In the genomic region with DNA sequence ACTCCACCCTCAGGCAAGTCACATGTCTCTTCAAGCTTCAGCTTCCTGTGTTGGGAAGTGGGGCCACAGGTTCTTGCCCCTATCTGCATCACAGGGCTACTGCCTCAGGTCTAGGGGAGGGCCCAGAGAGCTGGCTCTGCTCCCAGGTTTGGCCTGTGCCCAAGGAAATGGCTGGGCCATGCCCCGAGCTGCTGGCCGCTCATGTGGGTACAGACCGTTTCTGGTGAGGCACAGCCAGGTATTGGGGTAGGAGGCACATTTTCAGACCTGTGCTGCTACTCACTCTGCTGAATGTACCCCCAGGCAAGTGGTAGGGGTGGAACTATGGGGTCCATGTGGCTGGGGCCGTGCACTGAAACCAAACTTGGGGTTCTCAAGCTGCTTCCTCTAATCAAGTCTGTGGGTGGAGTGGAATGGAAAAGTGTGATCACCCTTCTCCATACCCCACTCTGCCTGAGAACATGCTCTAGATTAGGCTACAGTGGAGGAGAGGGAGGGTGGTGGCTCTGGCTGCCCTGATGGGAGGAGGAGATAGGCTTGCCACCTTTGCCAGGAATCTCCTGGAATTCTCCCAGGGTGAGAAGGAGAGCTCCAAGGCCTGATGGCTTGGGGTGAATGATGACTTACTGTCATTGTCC, we compare ENCODE assay signal across 15 cellular contexts. TPM values are rescaled to one million over a fixed set of nuclear protein-coding genes. Genes with fewer than 3 reads are reported as not detected.
DNase-seq lines count a peak whose midpoint lies in the region; ATAC-seq, FAIRE-seq and TF ChIP-seq lines count a peak whose summit lies in the region.
"Had no signal": no experiment of that assay in that cellular context is flagged by ENCODE, and none has a peak within 500 bp of the region (broad histone marks: within the 10 kb centered on the region; RNA-seq: fewer than 3 reads in every experiment).

No MANE protein-coding gene starts in this region.

- no peak overlapping the region for H3K27ac Mint-ChIP-seq in activated CD8-positive, alpha-beta memory T cell treated with anti-CD3 and anti-CD28 coated beads, Interleukin-2, amount 10 ng/mL, durations not matched to agents 7 days and 5 days
- no peak overlapping the region for H3K27ac Mint-ChIP-seq in CD8-positive, alpha-beta T cell
- H3K27ac Mint-ChIP-seq in mesothelial cell of epicardium: no peak overlapping the region
- H3K27ac Mint-ChIP-seq: progenitor cell of endocrine pancreas; stimulated activated memory B cell treated with anti-CD40 and anti-IgM and Interleukin-4, amounts not matched to agents 10 μg/mL and 1 μg/mL and 100 μg/mL, for 72 hours had no signal

- DNase-seq in BE2C (peak; percentile 52), HPDE6-E6E7 (ENCODE audit: extremely low spot score) (peak; percentile 44), astrocyte of the hippocampus (ENCODE audit: low read depth, low spot score) (peak; percentile 43), HepG2 (ENCODE audit: low spot score) (no peak), sigmoid colon (no peak), mesothelial cell of epicardium (ENCODE audit: low spot score in 2 of 2, unreplicated experiment in 2 of 2) (no peak)
- DNase-seq in activated CD8-positive, alpha-beta memory T cell treated with anti-CD3 and anti-CD28 coated beads, Interleukin-2, amount 10 ng/mL, durations not matched to agents 7 days and 5 days: no peak
- no peak for DNase-seq in CD8-positive, alpha-beta T cell
- DNase-seq: GOT3; NCI-H748 treated with DMSO at 0.1 percent for 48 hours; stimulated activated CD4-positive, alpha-beta T cell treated with anti-CD3 and anti-CD28 coated beads, Interleukin-4, amount 100 ng/mL, for 24 hours had no signal

- H3K9me3 ChIP-seq in BE2C (no peaks in the 10 kb centered on the region), HepG2 (ENCODE audit: low read length) (no peaks in the 10 kb centered on the region), sigmoid colon (no peaks in the 10 kb centered on the region)
- no peaks in the 10 kb centered on the region for H3K9me3 ChIP-seq in CD8-positive, alpha-beta T cell (ENCODE audit: low read length)
- H3K9me3 ChIP-seq: BLaER1 treated with 17β-estradiol and CSF1 and Interleukin-3, amounts not matched to agents 10 nM and 100 nM had no signal

- H3K36me3 ChIP-seq in BE2C (no peaks in the 10 kb centered on the region), HepG2 (replicated peaks in 1 of 2; ENCODE audit: control insufficient read depth in 1 of 2, insufficient read depth in 2 of 2, low read length in 2 of 2) (no peaks in the 10 kb centered on the region), sigmoid colon (no peaks in the 10 kb centered on the region)
- no peaks in the 10 kb centered on the region for H3K36me3 ChIP-seq in CD8-positive, alpha-beta T cell (ENCODE audit: insufficient read depth, low read length)
- H3K36me3 ChIP-seq: BLaER1 treated with 17β-estradiol and CSF1 and Interleukin-3, amounts not matched to agents 10 nM and 100 nM had no signal

- intact Hi-C loops in HepG2 (cut with micrococcal nuclease; ENCODE audit: unreplicated experiment): loop anchor here (5.0 kb wide), 1 partner anchor 191 kb away; no protein-coding TSS in a partner anchor
- intact Hi-C loops in sigmoid colon (cut with DNase I): loop anchor here (5.0 to 10.0 kb wide), 5 partner anchors 84 to 584 kb away; a partner anchor contains a TSS
- intact Hi-C loops in CD8-positive, alpha-beta T cell (cut with DNase I, micrococcal nuclease): loop anchor here in 1 of 2 experiments (5.0 kb wide), 2 partner anchors 191 to 1546 kb away; no protein-coding TSS in a partner anchor

- 0% methylated on average over 1 of the region's 4 CpGs for WGBS in HepG2 (ENCODE audit: low lambda C conversion rate)
- WGBS in sigmoid colon, 2 donors: 14 to 45% methylated on average over 4 of the region's 4 CpGs

- no peak for FAIRE-seq in HepG2 (lab: Jason Lieb, UNC)

- TF ChIP-seq RAD21 in HepG2 (CRISPR knock-in tag; IDR thresholded peaks at IDR 0.05): no peak

- POLR2A ChIA-PET in HepG2 (lab: Yijun Ruan, JAX): interaction anchor here (1.9 kb wide), 1 partner anchor 17 kb away, joined by 5 read pairs; a partner anchor contains a TSS
- POLR2A ChIA-PET in CD8-positive, alpha-beta T cell (lab: Charles Lee): interaction anchor here (0.8 to 1.5 kb wide), 2 partner anchors 9 to 68 kb away, joined by 3 to 4 read pairs; no protein-coding TSS in a partner anchor

- peaks cover 49% of the 10 kb centered on the region for H3K27me3 Mint-ChIP-seq in activated CD8-positive, alpha-beta memory T cell treated with anti-CD3 and anti-CD28 coated beads, Interleukin-2, amount 10 ng/mL, durations not matched to agents 7 days and 5 days
- peaks cover 46% of the 10 kb centered on the region for H3K27me3 Mint-ChIP-seq in CD8-positive, alpha-beta T cell (ENCODE audit: low read depth)
- peaks cover 48% of the 10 kb centered on the region for H3K27me3 Mint-ChIP-seq in mesothelial cell of epicardium (ENCODE audit: low read depth)

- H3K4me1 Mint-ChIP-seq in activated CD8-positive, alpha-beta memory T cell treated with anti-CD3 and anti-CD28 coated beads, Interleukin-2, amount 10 ng/mL, durations not matched to agents 7 days and 5 days: peaks cover 8% of the 10 kb centered on the region
- H3K4me1 Mint-ChIP-seq in CD8-positive, alpha-beta T cell (ENCODE audit: low read depth): peaks cover 7% of the 10 kb centered on the region
- peaks cover 12% of the 10 kb centered on the region for H3K4me1 Mint-ChIP-seq in mesothelial cell of epicardium

- H3K4me3 ChIP-seq in BE2C (ENCODE audit: low read depth, low read length): no peak overlapping the region
- no peak overlapping the region for H3K4me3 ChIP-seq in HepG2 (replicated peaks in 1 of 3; ENCODE audit: insufficient read depth in 1 of 3, low read depth in 2 of 3, low read length in 3 of 3)
- H3K4me3 ChIP-seq in sigmoid colon: no peak overlapping the region
- H3K4me3 ChIP-seq in CD8-positive, alpha-beta T cell (ENCODE audit: low read depth, low read length): no peak overlapping the region
- H3K4me3 ChIP-seq: BLaER1 treated with 17β-estradiol and CSF1 and Interleukin-3, amounts not matched to agents 10 nM and 100 nM had no signal

- TF ChIP-seq CTCF in BE2C (IDR thresholded peaks at IDR 0.05; ENCODE audit: low read depth, low read length) (no peak), HepG2 (CRISPR knock-in tag; IDR thresholded peaks at IDR 0.05) (no peak), sigmoid colon (IDR thresholded peaks at IDR 0.05) (no peak), mesothelial cell of epicardium (IDR thresholded peaks at IDR 0.05; ENCODE audit: unreplicated experiment) (no peak)
- TF ChIP-seq CTCF in CD8-positive, alpha-beta T cell (IDR thresholded peaks at IDR 0.05): no peak

- ATAC-seq in HepG2: peak; percentile 4; the same call in 1 of the 3 replicates
- ATAC-seq in activated CD8-positive, alpha-beta memory T cell treated with anti-CD3 and anti-CD28 coated beads, Interleukin-2, amount 10 ng/mL, durations not matched to agents 7 days and 5 days: no peak
- ATAC-seq in CD8-positive, alpha-beta T cell: no peak

- no peak overlapping the region for H3K9ac ChIP-seq in HepG2 (ENCODE audit: insufficient read depth, low read depth, low read length)
- H3K9ac ChIP-seq: BLaER1 treated with 17β-estradiol and CSF1 and Interleukin-3, amounts not matched to agents 10 nM and 100 nM had no signal

- H3K4me2 ChIP-seq in HepG2 (ENCODE audit: low read depth, low read length): no peak overlapping the region
- H3K4me2 ChIP-seq: BLaER1 treated with 17β-estradiol and CSF1 and Interleukin-3, amounts not matched to agents 10 nM and 100 nM had no signal

- no peaks in the 10 kb centered on the region for H3K36me3 Mint-ChIP-seq in activated CD8-positive, alpha-beta memory T cell treated with anti-CD3 and anti-CD28 coated beads, Interleukin-2, amount 10 ng/mL, durations not matched to agents 7 days and 5 days
- no peaks in the 10 kb centered on the region for H3K36me3 Mint-ChIP-seq in CD8-positive, alpha-beta T cell
- H3K36me3 Mint-ChIP-seq in mesothelial cell of epicardium: no peaks in the 10 kb centered on the region
- H3K36me3 Mint-ChIP-seq: stimulated activated memory B cell treated with anti-CD40 and anti-IgM and Interleukin-4, amounts not matched to agents 10 μg/mL and 1 μg/mL and 100 μg/mL, for 72 hours had no signal

- CTCF ChIA-PET in HepG2 (lab: Yijun Ruan, JAX; ENCODE audit: low intra/inter-chr PET ratio, low total read pairs): interaction anchor here (1.7 to 2.8 kb wide), 2 partner anchors 16 to 135 kb away, joined by 3 to 54 read pairs; no protein-coding TSS in a partner anchor
- CTCF ChIA-PET in activated CD8-positive, alpha-beta memory T cell treated with anti-CD3 and anti-CD28 coated beads, Interleukin-2, amount 10 ng/mL, durations not matched to agents 7 days and 5 days (lab: Charles Lee): interaction anchor here (1.1 to 7.6 kb wide), 17 partner anchors 9 to 475 kb away, joined by 3 to 58 read pairs (median 6); a partner anchor contains a TSS
- CTCF ChIA-PET in CD8-positive, alpha-beta T cell (lab: Charles Lee): interaction anchor here (0.6 to 4.7 kb wide), 29 partner anchors 9 to 749 kb away, joined by 3 to 69 read pairs (median 8); a partner anchor contains a TSS

- no peak for TF ChIP-seq EP300 in HepG2 (IDR thresholded peaks at IDR 0.05; ENCODE audit: low read depth in 2 of 2, low read length in 2 of 2)
- TF ChIP-seq EP300 in HepG2 (CRISPR knock-in tag; IDR thresholded peaks at IDR 0.05; ENCODE audit: borderline replicate concordance): no peak
- no peak for TF ChIP-seq EP300 in sigmoid colon (IDR thresholded peaks at IDR 0.05)

- no peaks in the 10 kb centered on the region for H4K20me1 ChIP-seq in HepG2 (ENCODE audit: insufficient read depth, low read length)

- H3K4me1 ChIP-seq in BE2C (peaks cover 9% of the 10 kb centered on the region), HepG2 (ENCODE audit: insufficient read depth, low read length) (peaks cover 21% of the 10 kb centered on the region), sigmoid colon (peaks cover 0 to 20% (median 13%) of the 10 kb centered on the region in 4 donors)
- peaks cover 7% of the 10 kb centered on the region for H3K4me1 ChIP-seq in CD8-positive, alpha-beta T cell (ENCODE audit: insufficient read depth, low read length)

- H3K27me3 ChIP-seq in BE2C (no peaks in the 10 kb centered on the region), HepG2 (ENCODE audit: control insufficient read depth in 1 of 2, insufficient read depth in 2 of 2, low read length in 2 of 2) (peaks cover 3 to 68% of the 10 kb centered on the region in 2 experiments; a peak in 4 of 5 replicates), sigmoid colon (peaks cover 24 to 79% (median 53%) of the 10 kb centered on the region in 3 donors)
- peaks cover 17% of the 10 kb centered on the region for H3K27me3 ChIP-seq in CD8-positive, alpha-beta T cell (ENCODE audit: insufficient read depth, low read length)

- H3K27ac ChIP-seq in HepG2 (ENCODE audit: extremely low read length, insufficient read depth, low read length) (no peak overlapping the region), sigmoid colon (no peak overlapping the region)
- no peak overlapping the region for H3K27ac ChIP-seq in CD8-positive, alpha-beta T cell (ENCODE audit: low read depth, low read length)
- H3K27ac ChIP-seq: BLaER1 treated with 17β-estradiol and CSF1 and Interleukin-3, amounts not matched to agents 10 nM and 100 nM had no signal

- in situ Hi-C loops in HepG2 (cut with HindIII; ENCODE audit: extremely low pct_ligation_motif_present, low pct_unique_long_range_greater_than_20kb): loop anchor here (5.0 to 25.0 kb wide), 3 partner anchors 136 to 436 kb away; no protein-coding TSS in a partner anchor

- no TSS peak for BruUV-seq in HepG2 (replicated peaks; lab: Mats Ljungman, UMichigan)

- H3K4me3 Mint-ChIP-seq in activated CD8-positive, alpha-beta memory T cell treated with anti-CD3 and anti-CD28 coated beads, Interleukin-2, amount 10 ng/mL, durations not matched to agents 7 days and 5 days: no peak overlapping the region
- H3K4me3 Mint-ChIP-seq in CD8-positive, alpha-beta T cell: no peak overlapping the region
- H3K4me3 Mint-ChIP-seq in mesothelial cell of epicardium: no peak overlapping the region
- H3K4me3 Mint-ChIP-seq: stimulated activated memory B cell treated with anti-CD40 and anti-IgM and Interleukin-4, amounts not matched to agents 10 μg/mL and 1 μg/mL and 100 μg/mL, for 72 hours had no signal

- no peaks in the 10 kb centered on the region for H3K9me3 Mint-ChIP-seq in activated CD8-positive, alpha-beta memory T cell treated with anti-CD3 and anti-CD28 coated beads, Interleukin-2, amount 10 ng/mL, durations not matched to agents 7 days and 5 days (ENCODE audit: low read depth)
- H3K9me3 Mint-ChIP-seq in CD8-positive, alpha-beta T cell: no peaks in the 10 kb centered on the region
- no peaks in the 10 kb centered on the region for H3K9me3 Mint-ChIP-seq in mesothelial cell of epicardium
- H3K9me3 Mint-ChIP-seq: stimulated activated memory B cell treated with anti-CD40 and anti-IgM and Interleukin-4, amounts not matched to agents 10 μg/mL and 1 μg/mL and 100 μg/mL, for 72 hours had no signal

- no peaks in the 10 kb centered on the region for H3K79me2 ChIP-seq in HepG2 (ENCODE audit: insufficient read depth, low read length)

- no peak overlapping the region for H2AFZ ChIP-seq in HepG2 (ENCODE audit: low read length)

- TF ChIP-seq POLR2A in HepG2 (IDR thresholded peaks at IDR 0.05; ENCODE audit: insufficient read depth in 1 of 2, low read depth in 2 of 2, low read length in 2 of 2) (no peak), sigmoid colon (IDR thresholded peaks at IDR 0.05) (no peak)

RNA-seq across cellular contexts. Expression of a gene that starts 4.6 kb away (rescaled TPM):
- polyA plus RNA-seq in BE2C (2012; ENCODE audit: insufficient read depth, insufficient read length, low read depth): 0.17 TPM
- total RNA-seq in HepG2 (2016; rRNA removed; fragmentation: Illumina TruSeq; extraction: Trizol) (not detected in 2 replicates), sigmoid colon (not detected), mesothelial cell of epicardium (0.09 to 0.20 TPM (median 0.11 TPM) in 3 replicates)
- total RNA-seq in HepG2 (2016; cell fraction: cytosol; rRNA removed; fragmentation: Illumina TruSeq; extraction: Trizol; ENCODE audit: low read depth): not detected in 2 replicates
- total RNA-seq in HepG2 (2016; cell fraction: insoluble cytoplasmic fraction; rRNA removed; fragmentation: Illumina TruSeq; extraction: Trizol): not detected in 2 replicates
- total RNA-seq in HepG2 (2016; cell fraction: membrane; rRNA removed; fragmentation: Illumina TruSeq; extraction: Trizol): not detected in 2 replicates
- not detected in 2 replicates for total RNA-seq in HepG2 (2016; cell fraction: nucleus; rRNA removed; fragmentation: Illumina TruSeq; extraction: Trizol)
- polyA plus RNA-seq in HepG2 (2011; rRNA removed) (not detected in 2 replicates), sigmoid colon (under 1 TPM in 1 of 3 donors, not detected in 2; 0.06 TPM)
- polyA plus RNA-seq in HepG2 (2011; cell fraction: cytosol; rRNA removed): not detected in 2 replicates
- polyA plus RNA-seq in HepG2 (2011; cell fraction: nucleus; rRNA removed): not detected in 2 replicates
- polyA plus RNA-seq in HepG2 (2012): not detected in 2 replicates
- not detected in 2 replicates for polyA plus RNA-seq in HepG2 (2016; cell fraction: cytosol; fragmentation: Illumina TruSeq; extraction: Trizol; ENCODE audit: low read depth)
- polyA plus RNA-seq in HepG2 (2016; cell fraction: insoluble cytoplasmic fraction; fragmentation: Illumina TruSeq; extraction: Trizol; ENCODE audit: low read depth): not detected in 2 replicates
- not detected in 2 replicates for polyA plus RNA-seq in HepG2 (2016; cell fraction: membrane; fragmentation: Illumina TruSeq; extraction: Trizol; ENCODE audit: low read depth)
- polyA plus RNA-seq in HepG2 (2016; cell fraction: nucleus; fragmentation: Illumina TruSeq; extraction: Trizol; ENCODE audit: insufficient read depth, low read depth): not detected in 2 replicates
- polyA minus RNA-seq in HepG2 (2011; rRNA and poly(A)+ RNA removed; ENCODE audit: low replicate concordance): 0.06 and 0.09 TPM in 2 replicates
- not detected in 2 replicates for polyA minus RNA-seq in HepG2 (2011; cell fraction: cytosol; rRNA and poly(A)+ RNA removed)
- not detected in 2 replicates for polyA minus RNA-seq in HepG2 (2011; cell fraction: nucleus; rRNA and poly(A)+ RNA removed)
- total RNA-seq in activated CD8-positive, alpha-beta memory T cell treated with anti-CD3 and anti-CD28 coated beads, Interleukin-2, amount 10 ng/mL, durations not matched to agents 7 days and 5 days: not detected
- total RNA-seq in CD8-positive, alpha-beta T cell: under 1 TPM; 0.17 to 0.27 TPM
- total RNA-seq: SK-MEL-5 had no signal

RNA-seq across cellular contexts. Expression of a gene that starts 12.2 kb away (rescaled TPM):
- 0.86 TPM for polyA plus RNA-seq in BE2C (2012; ENCODE audit: insufficient read depth, insufficient read length, low read depth)
- total RNA-seq in HepG2 (2016; rRNA removed; fragmentation: Illumina TruSeq; extraction: Trizol): not detected in 2 replicates
- total RNA-seq in HepG2 (2016; cell fraction: cytosol; rRNA removed; fragmentation: Illumina TruSeq; extraction: Trizol; ENCODE audit: low read depth): not detected in 2 replicates
- not detected in 2 replicates for total RNA-seq in HepG2 (2016; cell fraction: insoluble cytoplasmic fraction; rRNA removed; fragmentation: Illumina TruSeq; extraction: Trizol)
- total RNA-seq in HepG2 (2016; cell fraction: membrane; rRNA removed; fragmentation: Illumina TruSeq; extraction: Trizol): not detected in 2 replicates
- total RNA-seq in HepG2 (2016; cell fraction: nucleus; rRNA removed; fragmentation: Illumina TruSeq; extraction: Trizol): not detected in 2 replicates
- polyA plus RNA-seq in HepG2 (2011; rRNA removed): not detected in 2 replicates
- not detected in 2 replicates for polyA plus RNA-seq in HepG2 (2011; cell fraction: cytosol; rRNA removed)
- not detected in 2 replicates for polyA plus RNA-seq in HepG2 (2011; cell fraction: nucleus; rRNA removed)
- not detected in 2 replicates for polyA plus RNA-seq in HepG2 (2012)
- not detected in 2 replicates for polyA plus RNA-seq in HepG2 (2016; cell fraction: cytosol; fragmentation: Illumina TruSeq; extraction: Trizol; ENCODE audit: low read depth)
- polyA plus RNA-seq in HepG2 (2016; cell fraction: insoluble cytoplasmic fraction; fragmentation: Illumina TruSeq; extraction: Trizol; ENCODE audit: low read depth): not detected in 2 replicates
- not detected in 2 replicates for polyA plus RNA-seq in HepG2 (2016; cell fraction: membrane; fragmentation: Illumina TruSeq; extraction: Trizol; ENCODE audit: low read depth)
- polyA plus RNA-seq in HepG2 (2016; cell fraction: nucleus; fragmentation: Illumina TruSeq; extraction: Trizol; ENCODE audit: insufficient read depth, low read depth): not detected in 2 replicates
- not detected in 2 replicates for polyA minus RNA-seq in HepG2 (2011; rRNA and poly(A)+ RNA removed; ENCODE audit: low replicate concordance)
- polyA minus RNA-seq in HepG2 (2011; cell fraction: cytosol; rRNA and poly(A)+ RNA removed): not detected in 2 replicates
- not detected in 2 replicates for polyA minus RNA-seq in HepG2 (2011; cell fraction: nucleus; rRNA and poly(A)+ RNA removed)
- total RNA-seq in sigmoid colon: not detected
- polyA plus RNA-seq in sigmoid colon: under 1 TPM in 1 of 3 donors, not detected in 2; 0.07 TPM
- not detected for total RNA-seq in activated CD8-positive, alpha-beta memory T cell treated with anti-CD3 and anti-CD28 coated beads, Interleukin-2, amount 10 ng/mL, durations not matched to agents 7 days and 5 days
- not detected for total RNA-seq in CD8-positive, alpha-beta T cell
- not detected in 3 replicates for total RNA-seq in mesothelial cell of epicardium
- total RNA-seq: progenitor cell of endocrine pancreas, SK-MEL-5 had no signal

RNA-seq across cellular contexts. Expression of a gene that starts 17.0 kb away (rescaled TPM):
- polyA plus RNA-seq in BE2C (2012; ENCODE audit: insufficient read depth, insufficient read length, low read depth): 23.4 TPM
- 11.0 TPM in 2 replicates for total RNA-seq in HepG2 (2016; rRNA removed; fragmentation: Illumina TruSeq; extraction: Trizol)
- 6.7 and 7.7 TPM in 2 replicates for total RNA-seq in HepG2 (2016; cell fraction: cytosol; rRNA removed; fragmentation: Illumina TruSeq; extraction: Trizol; ENCODE audit: low read depth)
- total RNA-seq in HepG2 (2016; cell fraction: insoluble cytoplasmic fraction; rRNA removed; fragmentation: Illumina TruSeq; extraction: Trizol): 9.5 and 11.0 TPM in 2 replicates
- total RNA-seq in HepG2 (2016; cell fraction: membrane; rRNA removed; fragmentation: Illumina TruSeq; extraction: Trizol): 22.4 and 23.7 TPM in 2 replicates
- 5.6 and 6.2 TPM in 2 replicates for total RNA-seq in HepG2 (2016; cell fraction: nucleus; rRNA removed; fragmentation: Illumina TruSeq; extraction: Trizol)
- polyA plus RNA-seq in HepG2 (2011; rRNA removed): 7.5 and 8.8 TPM in 2 replicates
- 5.6 and 9.6 TPM in 2 replicates for polyA plus RNA-seq in HepG2 (2011; cell fraction: cytosol; rRNA removed)
- polyA plus RNA-seq in HepG2 (2011; cell fraction: nucleus; rRNA removed): 7.2 and 7.9 TPM in 2 replicates
- 7.8 and 8.4 TPM in 2 replicates for polyA plus RNA-seq in HepG2 (2012)
- polyA plus RNA-seq in HepG2 (2016; cell fraction: cytosol; fragmentation: Illumina TruSeq; extraction: Trizol; ENCODE audit: low read depth): 10.8 and 10.9 TPM in 2 replicates
- 11.0 and 13.4 TPM in 2 replicates for polyA plus RNA-seq in HepG2 (2016; cell fraction: insoluble cytoplasmic fraction; fragmentation: Illumina TruSeq; extraction: Trizol; ENCODE audit: low read depth)
- 23.2 and 26.5 TPM in 2 replicates for polyA plus RNA-seq in HepG2 (2016; cell fraction: membrane; fragmentation: Illumina TruSeq; extraction: Trizol; ENCODE audit: low read depth)
- 9.0 and 10.2 TPM in 2 replicates for polyA plus RNA-seq in HepG2 (2016; cell fraction: nucleus; fragmentation: Illumina TruSeq; extraction: Trizol; ENCODE audit: insufficient read depth, low read depth)
- polyA minus RNA-seq in HepG2 (2011; rRNA and poly(A)+ RNA removed; ENCODE audit: low replicate concordance): 31.4 TPM in 1 of 2 replicates, not detected in the other
- 7.5 and 10.6 TPM in 2 replicates for polyA minus RNA-seq in HepG2 (2011; cell fraction: cytosol; rRNA and poly(A)+ RNA removed)
- polyA minus RNA-seq in HepG2 (2011; cell fraction: nucleus; rRNA and poly(A)+ RNA removed): 5.0 and 7.1 TPM in 2 replicates
- 1 to 10 TPM; 3.6 to 5.5 (median 3.8) TPM for total RNA-seq in sigmoid colon
- 1 to 10 TPM in 1 of 3 donors, under 1 TPM in 1, not detected in 1; 0.60 to 1.8 TPM for polyA plus RNA-seq in sigmoid colon
- total RNA-seq in activated CD8-positive, alpha-beta memory T cell treated with anti-CD3 and anti-CD28 coated beads, Interleukin-2, amount 10 ng/mL, durations not matched to agents 7 days and 5 days: under 1 TPM in 1 of 2 experiments, not detected in 1; 0.37 TPM
- under 1 TPM; 0.16 to 0.22 TPM for total RNA-seq in CD8-positive, alpha-beta T cell
- total RNA-seq in mesothelial cell of epicardium: 19.3 to 20.5 TPM (median 20.1 TPM) in 3 replicates

RNA-seq across cellular contexts. Expression of a gene that starts 47.0 kb away (rescaled TPM):
- 1.8 TPM for polyA plus RNA-seq in BE2C (2012; ENCODE audit: insufficient read depth, insufficient read length, low read depth)
- not detected in 2 replicates for total RNA-seq in HepG2 (2016; rRNA removed; fragmentation: Illumina TruSeq; extraction: Trizol)
- not detected in 2 replicates for total RNA-seq in HepG2 (2016; cell fraction: cytosol; rRNA removed; fragmentation: Illumina TruSeq; extraction: Trizol; ENCODE audit: low read depth)
- total RNA-seq in HepG2 (2016; cell fraction: insoluble cytoplasmic fraction; rRNA removed; fragmentation: Illumina TruSeq; extraction: Trizol): not detected in 2 replicates
- total RNA-seq in HepG2 (2016; cell fraction: membrane; rRNA removed; fragmentation: Illumina TruSeq; extraction: Trizol): not detected in 2 replicates
- total RNA-seq in HepG2 (2016; cell fraction: nucleus; rRNA removed; fragmentation: Illumina TruSeq; extraction: Trizol): not detected in 2 replicates
- polyA plus RNA-seq in HepG2 (2011; rRNA removed): not detected in 2 replicates
- polyA plus RNA-seq in HepG2 (2011; cell fraction: cytosol; rRNA removed): not detected in 2 replicates
- not detected in 2 replicates for polyA plus RNA-seq in HepG2 (2011; cell fraction: nucleus; rRNA removed)
- polyA plus RNA-seq in HepG2 (2012): not detected in 2 replicates
- polyA plus RNA-seq in HepG2 (2016; cell fraction: cytosol; fragmentation: Illumina TruSeq; extraction: Trizol; ENCODE audit: low read depth): not detected in 2 replicates
- polyA plus RNA-seq in HepG2 (2016; cell fraction: insoluble cytoplasmic fraction; fragmentation: Illumina TruSeq; extraction: Trizol; ENCODE audit: low read depth): not detected in 2 replicates
- not detected in 2 replicates for polyA plus RNA-seq in HepG2 (2016; cell fraction: membrane; fragmentation: Illumina TruSeq; extraction: Trizol; ENCODE audit: low read depth)
- polyA plus RNA-seq in HepG2 (2016; cell fraction: nucleus; fragmentation: Illumina TruSeq; extraction: Trizol; ENCODE audit: insufficient read depth, low read depth): not detected in 2 replicates
- 11.8 TPM in 1 of 2 replicates, not detected in the other for polyA minus RNA-seq in HepG2 (2011; rRNA and poly(A)+ RNA removed; ENCODE audit: low replicate concordance)
- polyA minus RNA-seq in HepG2 (2011; cell fraction: cytosol; rRNA and poly(A)+ RNA removed): not detected in 2 replicates
- polyA minus RNA-seq in HepG2 (2011; cell fraction: nucleus; rRNA and poly(A)+ RNA removed): not detected in 2 replicates
- total RNA-seq in sigmoid colon: 10 to 100 TPM; 15.8 to 60.8 (median 40.5) TPM
- 10 to 100 TPM; 24.0 to 52.9 (median 30.3) TPM for polyA plus RNA-seq in sigmoid colon
- not detected for total RNA-seq in activated CD8-positive, alpha-beta memory T cell treated with anti-CD3 and anti-CD28 coated beads, Interleukin-2, amount 10 ng/mL, durations not matched to agents 7 days and 5 days
- 1 to 10 TPM; 5.4 to 6.5 TPM for total RNA-seq in CD8-positive, alpha-beta T cell
- total RNA-seq in mesothelial cell of epicardium: 0.34 to 0.86 TPM in 2 of 3 replicates, not detected in the other
- total RNA-seq: SK-MEL-5 had no signal

Comparison
In these comparisons a context has a peak if more than half of its experiments do, and no peak if none do; other contexts are left out.
1. DNase-seq: peak in BE2C (single experiment), HPDE6-E6E7 (single experiment) and astrocyte of the hippocampus (single experiment); none in HepG2 (single experiment), sigmoid colon (single experiment), activated CD8-positive, alpha-beta memory T cell treated with anti-CD3 and anti-CD28 coated beads, Interleukin-2, amount 10 ng/mL, durations not matched to agents 7 days and 5 days (single experiment), CD8-positive, alpha-beta T cell (0 of 7) and mesothelial cell of epicardium (0 of 2).